29 cellular contexts compared by ENCODE assay signal in the genomic region with DNA sequence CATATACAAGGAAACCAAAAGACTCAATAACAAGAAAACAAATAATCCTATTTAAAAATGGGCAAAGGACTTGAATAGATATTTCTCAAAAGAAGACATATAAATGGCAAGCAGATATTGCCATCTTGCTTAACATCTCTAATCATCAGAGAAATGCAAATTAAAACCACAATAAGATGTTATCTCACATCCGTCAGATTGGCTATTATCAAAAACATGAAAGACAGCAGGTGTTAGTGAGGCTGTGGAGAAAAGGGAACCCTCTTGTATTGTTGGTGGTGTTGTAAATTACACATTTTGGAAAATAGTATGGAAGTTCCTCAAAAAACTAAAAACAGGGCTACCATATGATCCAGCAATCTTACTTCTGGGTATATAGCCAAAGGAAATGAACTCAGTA. TPM values are rescaled to one million over a fixed set of nuclear protein-coding genes. Genes with fewer than 3 reads are reported as not detected.
"Had no signal": no experiment of that assay in that cellular context is flagged by ENCODE, and none has a peak within 500 bp of the region (broad histone marks: within the 10 kb centered on the region; RNA-seq: fewer than 3 reads in every experiment).

No MANE protein-coding gene starts in this region.

- H3K9me3 Mint-ChIP-seq: naive B cell; stimulated activated naive B cell treated with anti-CD40 and anti-IgM and Interleukin-4, amounts not matched to agents 10 μg/mL and 1 μg/mL and 100 μg/mL, for 72 hours; stimulated activated naive CD8-positive, alpha-beta T cell treated with anti-CD3 and anti-CD28 coated beads, Interleukin-15, amount 100 ng/mL, for 72 hours had no signal

- H3K4me3 ChIP-seq: dorsolateral prefrontal cortex, hepatocyte, psoas muscle, spleen, thoracic aorta had no signal

- H3K27ac Mint-ChIP-seq: naive B cell; stimulated activated naive B cell treated with anti-CD40 and anti-IgM and Interleukin-4, amounts not matched to agents 10 μg/mL and 1 μg/mL and 100 μg/mL, for 72 hours; stimulated activated naive CD8-positive, alpha-beta T cell treated with anti-CD3 and anti-CD28 coated beads, Interleukin-15, amount 100 ng/mL, for 72 hours had no signal

- H3K27ac ChIP-seq: dorsolateral prefrontal cortex, hepatocyte, neutrophil, psoas muscle, spleen, thoracic aorta had no signal

- H3K4me2 ChIP-seq: hepatocyte had no signal

- DNase-seq: cortex of kidney; dorsolateral prefrontal cortex; effector CD8-positive, alpha-beta T cell; foreskin melanocyte; head of caudate nucleus; mesendoderm; naive B cell; psoas muscle; retina; spleen; stimulated activated CD4-positive, alpha-beta T cell treated with anti-CD3 and anti-CD28 coated beads, Interleukin-15, amount 100 ng/mL, for 24 hours; stimulated activated CD4-positive, alpha-beta T cell treated with anti-CD3 and anti-CD28 coated beads, Interleukin-1b, Interleukin-23, amount 100 ng/mL, for 48 hours; stimulated activated CD4-positive, alpha-beta T cell treated with anti-CD3 and anti-CD28 coated beads, Interleukin-4, amount 100 ng/mL, for 24 hours; stimulated activated naive B cell treated with anti-CD40 and anti-IgM and Interleukin-4, amounts not matched to agents 10 μg/mL and 1 μg/mL and 100 μg/mL, for 72 hours; stimulated activated naive CD8-positive, alpha-beta T cell treated with anti-CD3 and anti-CD28 coated beads, Interleukin-15, amount 100 ng/mL, for 72 hours; trophoblast cell had no signal

- H3K4me3 Mint-ChIP-seq: naive B cell; stimulated activated naive B cell treated with anti-CD40 and anti-IgM and Interleukin-4, amounts not matched to agents 10 μg/mL and 1 μg/mL and 100 μg/mL, for 72 hours; stimulated activated naive CD8-positive, alpha-beta T cell treated with anti-CD3 and anti-CD28 coated beads, Interleukin-15, amount 100 ng/mL, for 72 hours had no signal

- H3K79me2 ChIP-seq: hepatocyte had no signal

- H3K4me1 ChIP-seq: psoas muscle had no signal

- H3K4me1 Mint-ChIP-seq: naive B cell had no signal

- H2AFZ ChIP-seq: hepatocyte had no signal

- H3K36me3 Mint-ChIP-seq: naive B cell; stimulated activated naive B cell treated with anti-CD40 and anti-IgM and Interleukin-4, amounts not matched to agents 10 μg/mL and 1 μg/mL and 100 μg/mL, for 72 hours had no signal

- ATAC-seq: psoas muscle; sciatic nerve; stimulated activated naive B cell treated with anti-CD40 and anti-IgM and Interleukin-4, amounts not matched to agents 10 μg/mL and 1 μg/mL and 100 μg/mL, for 72 hours; stimulated activated naive CD8-positive, alpha-beta T cell treated with anti-CD3 and anti-CD28 coated beads, Interleukin-15, amount 100 ng/mL, for 72 hours had no signal

- H3K9me3 ChIP-seq: neutrophil, psoas muscle, spleen, thoracic aorta had no signal

- H3K27me3 ChIP-seq: hepatocyte had no signal

- H3K36me3 ChIP-seq: neutrophil, spleen, thoracic aorta had no signal

RNA-seq across cellular contexts. Expression of a gene that starts 25.7 kb away (rescaled TPM):
- total RNA-seq: hepatocyte, kidney epithelial cell, liver, lung microvascular endothelial cell, osteoblast, psoas muscle, sciatic nerve, skeletal muscle tissue, spleen, subcutaneous adipose tissue, thoracic aorta, urinary bladder had no signal
- polyA plus RNA-seq: esophagus, hepatocyte, liver, neural cell, spleen, urinary bladder had no signal

RNA-seq across cellular contexts. Expression of a gene that starts 28.9 kb away (rescaled TPM):
- total RNA-seq: hepatocyte, kidney epithelial cell, lung microvascular endothelial cell, osteoblast, psoas muscle, sciatic nerve, skeletal muscle tissue, subcutaneous adipose tissue, thoracic aorta, urinary bladder had no signal
- polyA plus RNA-seq: esophagus, liver, neural cell, urinary bladder had no signal
